Comparison of ENCODE assay signal across 8 cellular contexts in genomic region chr3:48685293-48685602, GRCh38. TPM values are rescaled to one million over a fixed set of nuclear protein-coding genes. Genes with fewer than 3 reads are reported as not detected.
A peak's percentile ranks its signal among the peaks of the same experiment; 100 is the strongest.
DNase-seq lines count a peak whose midpoint lies in the region; ATAC-seq and TF ChIP-seq lines count a peak whose summit lies in the region.

No MANE protein-coding gene starts in this region.

- H3K4me1 Mint-ChIP-seq in natural killer cell = peaks cover 26 to 38% of the 10 kb centered on the region in 2 donors

- TF ChIP-seq CTCF in AG10803 (conservative IDR thresholded peaks at IDR 0.05; ENCODE audit: low read length) = no peak
- no peak for TF ChIP-seq CTCF in coronary artery (IDR thresholded peaks at IDR 0.05)
- TF ChIP-seq CTCF in natural killer cell (IDR thresholded peaks at IDR 0.05) = no peak

- no peaks in the 10 kb centered on the region for H3K27me3 Mint-ChIP-seq in natural killer cell (ENCODE audit: low read depth in 2 of 2)

- DNase-seq in AG10803 (ENCODE audit: low read depth) (no peak), coronary artery (ENCODE audit: low spot score) (no peak), natural killer cell (no peak), KG1 (lab: John Stamatoyannopoulos, UW) (no peak), NCI-H2171 (lab: John Stamatoyannopoulos, UW) (no peak)
- DNase-seq in Jurkat, Clone E6-1 (ENCODE audit: low read depth, low spot score) = no peak
- DNase-seq in activated effector memory CD4-positive, alpha-beta T cell treated with anti-CD3 and anti-CD28 coated beads, Interleukin-2, amount 50 U/mL, for 16 hours = no peak
- no peak for DNase-seq in central memory CD4-positive, alpha-beta T cell

- ATAC-seq in natural killer cell = no peak

- no peaks in the 10 kb centered on the region for H3K36me3 Mint-ChIP-seq in natural killer cell

- H3K9me3 Mint-ChIP-seq in natural killer cell = no peaks in the 10 kb centered on the region

- intact Hi-C loops in natural killer cell (cut with micrococcal nuclease) = loop anchor here (2.0 to 5.0 kb wide), 2 partner anchors 32 to 407 kb away; partner anchors contain the start of genes IP6K2 and QRICH1

- peak overlapping the region; percentile 80 for H3K4me3 ChIP-seq in AG10803 (ENCODE audit: low read length)
- H3K4me3 ChIP-seq in Jurkat, Clone E6-1 (ENCODE audit: low read length) = peak overlapping the region; percentile 86
- peak overlapping the region; percentile 96 for H3K4me3 ChIP-seq in coronary artery

- peak overlapping the region; percentile 78 to 93 for H3K27ac Mint-ChIP-seq in natural killer cell

- H3K4me3 Mint-ChIP-seq in natural killer cell = peak overlapping the region; percentile 93

- peak overlapping the region; percentile 85 to 92 for H3K27ac ChIP-seq in coronary artery

RNA-seq across cellular contexts. Expression of gene NCKIPSD, which starts 0.5 kb away (rescaled TPM):
- polyA plus RNA-seq in Jurkat, Clone E6-1 (2012; ENCODE audit: insufficient read depth, insufficient read length) = 34.8 TPM
- total RNA-seq in natural killer cell = 10 to 100 TPM; 12.2 to 14.1 (median 12.8) TPM

RNA-seq across cellular contexts. Expression of gene CELSR3, which starts 22.6 kb away (rescaled TPM):
- 12.6 TPM for polyA plus RNA-seq in Jurkat, Clone E6-1 (2012; ENCODE audit: insufficient read depth, insufficient read length)
- total RNA-seq in natural killer cell = 1 to 10 TPM; 2.0 to 3.4 (median 2.6) TPM

RNA-seq across cellular contexts. Expression of gene IP6K2, which starts 31.8 kb away (rescaled TPM):
- polyA plus RNA-seq in Jurkat, Clone E6-1 (2012; ENCODE audit: insufficient read depth, insufficient read length) = 185 TPM
- 100 to 1,000 TPM; 140 to 151 (median 148) TPM for total RNA-seq in natural killer cell

RNA-seq across cellular contexts. Expression of gene SLC26A6, which starts 50.0 kb away (rescaled TPM):
- 38.6 TPM for polyA plus RNA-seq in Jurkat, Clone E6-1 (2012; ENCODE audit: insufficient read depth, insufficient read length)
- total RNA-seq in natural killer cell = 10 to 100 TPM; 25.8 to 37.6 (median 32.3) TPM
